In genomic region chr19:11482384-11483050, GRCh38 we compare ENCODE assay signal across 8 cellular contexts. TPM values are rescaled to one million over a fixed set of nuclear protein-coding genes. Genes with fewer than 3 reads are reported as not detected.
DNase-seq lines count a peak whose midpoint lies in the region; ATAC-seq and TF ChIP-seq lines count a peak whose summit lies in the region.

No MANE protein-coding gene starts in this region.

- no peaks in the 10 kb centered on the region for H3K36me3 ChIP-seq in kidney epithelial cell (ENCODE audit: control insufficient read depth, insufficient read depth, low read length)

- DNase-seq in AG04450 (ENCODE audit: low read depth, low spot score) (peak; percentile 32), NCI-H345 (lab: John Stamatoyannopoulos, UW) (peak; percentile 65), kidney epithelial cell (ENCODE audit: low read depth) (no peak)
- DNase-seq in activated CD4-positive, CD25-positive, alpha-beta regulatory T cell treated with anti-CD3 and anti-CD28 coated beads, Interleukin-2, amount 50 U/mL, for 72 hours = peak; percentile 94
- DNase-seq in central memory CD4-positive, alpha-beta T cell = peak; percentile 82
- DNase-seq in stimulated activated CD4-positive, alpha-beta T cell treated with anti-CD3 and anti-CD28 coated beads, Interleukin-1b, Interleukin-23, amount 100 ng/mL, for 4 hours (ENCODE audit: low read depth in 2 of 2) = peak; percentile 60 to 87

- TF ChIP-seq CTCF in AG04450 (IDR thresholded peaks at IDR 0.05; ENCODE audit: low read depth, low read length) (peak; percentile 82), kidney epithelial cell (IDR thresholded peaks at IDR 0.05; ENCODE audit: insufficient read depth, low read length, poor library complexity, severe bottlenecking) (peak; percentile 47)

- peaks cover 13% of the 10 kb centered on the region; the same call in 1 of the 2 replicates for H3K9me3 ChIP-seq in AG04450 (ENCODE audit: control insufficient read depth, insufficient read depth, low read length)

- H3K27me3 ChIP-seq in AG04450 (ENCODE audit: control insufficient read depth, insufficient read depth, low read length) (peaks cover 40% of the 10 kb centered on the region), kidney epithelial cell (ENCODE audit: control insufficient read depth, insufficient read depth, low read length) (peaks cover 53% of the 10 kb centered on the region)

- CTCF ChIA-PET in AG04450 (lab: Charles Lee) = interaction anchor here (0.6 to 2.2 kb wide), 45 partner anchors 9 to 357 kb away, joined by 3 to 22 read pairs (median 4); partner anchors contain the start of genes DOCK6, EPOR and SWSAP1

- H3K27ac ChIP-seq in AG04450 (ENCODE audit: low read depth, low read length) = no peak overlapping the region

- POLR2A ChIA-PET in AG04450 (lab: Yijun Ruan, JAX) = interaction anchor here (0.6 to 1.0 kb wide), 3 partner anchors 189 to 869 kb away, joined by 5 to 11 read pairs (median 10); no protein-coding TSS in a partner anchor

- ATAC-seq in GM18907 (IDR thresholded peaks at IDR 0.05; ENCODE audit: unreplicated experiment) = peak; percentile 62
- peak; percentile 76 for ATAC-seq in HG03354 (IDR thresholded peaks at IDR 0.05; ENCODE audit: poor library complexity, severe bottlenecking, unreplicated experiment)

- H3K4me3 ChIP-seq in AG04450 (ENCODE audit: low read depth, low read length) (peak overlapping the region; percentile 51), kidney epithelial cell (ENCODE audit: low read depth, low read length) (peak overlapping the region; percentile 26)

RNA-seq across cellular contexts. Expression of gene ELAVL3, which starts 1.7 kb away (rescaled TPM):
- polyA plus RNA-seq in AG04450 (2011; rRNA removed) = not detected in 2 replicates
- 0.09 TPM in 1 of 2 replicates, not detected in the other for polyA minus RNA-seq in AG04450 (2011; rRNA and poly(A)+ RNA removed)
- not detected in 2 replicates for total RNA-seq in kidney epithelial cell

RNA-seq across cellular contexts. Expression of gene ZNF653, which starts 23.1 kb away (rescaled TPM):
- polyA plus RNA-seq in AG04450 (2011; rRNA removed) = 1.7 and 2.1 TPM in 2 replicates
- polyA minus RNA-seq in AG04450 (2011; rRNA and poly(A)+ RNA removed) = 3.4 and 3.5 TPM in 2 replicates
- total RNA-seq in kidney epithelial cell = 6.6 and 20.5 TPM in 2 replicates

RNA-seq across cellular contexts. Expression of gene ECSIT, which starts 46.4 kb away (rescaled TPM):
- 28.2 and 29.3 TPM in 2 replicates for polyA plus RNA-seq in AG04450 (2011; rRNA removed)
- 55.4 and 56.3 TPM in 2 replicates for polyA minus RNA-seq in AG04450 (2011; rRNA and poly(A)+ RNA removed)
- total RNA-seq in kidney epithelial cell = 37.4 and 40.0 TPM in 2 replicates

RNA-seq across cellular contexts. Expression of gene PRKCSH, which starts 47.1 kb away (rescaled TPM):
- 125 and 165 TPM in 2 replicates for polyA plus RNA-seq in AG04450 (2011; rRNA removed)
- 134 and 184 TPM in 2 replicates for polyA minus RNA-seq in AG04450 (2011; rRNA and poly(A)+ RNA removed)
- total RNA-seq in kidney epithelial cell = 269 TPM in 2 replicates

RNA-seq across cellular contexts. Expression of gene ODAD3, which starts 47.6 kb away (rescaled TPM):
- 0.09 and 0.21 TPM in 2 replicates for polyA plus RNA-seq in AG04450 (2011; rRNA removed)
- polyA minus RNA-seq in AG04450 (2011; rRNA and poly(A)+ RNA removed) = 0.14 TPM in 1 of 2 replicates, not detected in the other
- total RNA-seq in kidney epithelial cell = 0.07 and 0.29 TPM in 2 replicates
